8 cellular contexts compared by ENCODE assay signal in the genomic region with DNA sequence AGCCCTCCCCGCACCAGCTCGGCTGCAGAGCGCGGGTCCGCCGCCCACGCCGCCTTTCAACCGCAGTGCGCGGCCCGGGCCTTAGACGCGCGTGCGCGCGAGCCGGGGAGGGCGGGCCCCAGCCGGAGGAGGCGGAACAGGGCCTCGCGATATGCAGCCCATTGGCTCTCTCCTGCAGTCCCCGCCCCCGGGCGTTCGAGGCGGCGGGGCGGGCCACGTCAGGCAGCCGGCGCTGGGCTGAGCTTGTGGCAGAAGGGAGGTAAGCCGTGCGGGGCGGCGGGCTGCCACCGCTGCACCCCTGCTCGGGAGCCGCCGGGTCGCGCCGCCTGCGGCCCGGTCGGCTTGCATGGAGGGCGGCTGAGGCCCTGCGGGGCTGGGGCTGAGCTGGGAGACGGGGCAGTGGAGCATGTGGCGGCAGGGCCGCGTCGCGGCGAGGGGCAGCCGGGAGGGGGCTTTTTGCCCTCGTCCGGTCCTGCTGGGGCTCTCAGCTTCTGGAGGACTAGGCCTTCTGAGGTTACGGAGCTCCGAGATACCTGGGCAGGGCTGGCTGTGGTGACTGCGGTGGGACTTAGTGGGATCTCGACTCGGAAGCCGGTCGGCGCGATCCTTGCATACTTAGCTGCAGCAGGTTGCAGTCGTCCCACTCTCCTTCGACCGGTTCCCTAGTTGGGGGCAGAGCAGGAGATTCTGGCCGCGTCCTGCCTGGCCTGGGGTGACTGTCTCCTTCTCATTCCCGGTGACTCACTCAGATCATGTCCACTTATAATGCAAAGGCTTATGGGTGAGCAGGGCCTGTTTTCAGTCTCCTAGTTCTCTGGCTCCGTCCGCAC. TPM values are rescaled to one million over a fixed set of nuclear protein-coding genes. Genes with fewer than 3 reads are reported as not detected.
DNase-seq lines count a peak whose midpoint lies in the region; ATAC-seq and TF ChIP-seq lines count a peak whose summit lies in the region.

A gene with protein sequence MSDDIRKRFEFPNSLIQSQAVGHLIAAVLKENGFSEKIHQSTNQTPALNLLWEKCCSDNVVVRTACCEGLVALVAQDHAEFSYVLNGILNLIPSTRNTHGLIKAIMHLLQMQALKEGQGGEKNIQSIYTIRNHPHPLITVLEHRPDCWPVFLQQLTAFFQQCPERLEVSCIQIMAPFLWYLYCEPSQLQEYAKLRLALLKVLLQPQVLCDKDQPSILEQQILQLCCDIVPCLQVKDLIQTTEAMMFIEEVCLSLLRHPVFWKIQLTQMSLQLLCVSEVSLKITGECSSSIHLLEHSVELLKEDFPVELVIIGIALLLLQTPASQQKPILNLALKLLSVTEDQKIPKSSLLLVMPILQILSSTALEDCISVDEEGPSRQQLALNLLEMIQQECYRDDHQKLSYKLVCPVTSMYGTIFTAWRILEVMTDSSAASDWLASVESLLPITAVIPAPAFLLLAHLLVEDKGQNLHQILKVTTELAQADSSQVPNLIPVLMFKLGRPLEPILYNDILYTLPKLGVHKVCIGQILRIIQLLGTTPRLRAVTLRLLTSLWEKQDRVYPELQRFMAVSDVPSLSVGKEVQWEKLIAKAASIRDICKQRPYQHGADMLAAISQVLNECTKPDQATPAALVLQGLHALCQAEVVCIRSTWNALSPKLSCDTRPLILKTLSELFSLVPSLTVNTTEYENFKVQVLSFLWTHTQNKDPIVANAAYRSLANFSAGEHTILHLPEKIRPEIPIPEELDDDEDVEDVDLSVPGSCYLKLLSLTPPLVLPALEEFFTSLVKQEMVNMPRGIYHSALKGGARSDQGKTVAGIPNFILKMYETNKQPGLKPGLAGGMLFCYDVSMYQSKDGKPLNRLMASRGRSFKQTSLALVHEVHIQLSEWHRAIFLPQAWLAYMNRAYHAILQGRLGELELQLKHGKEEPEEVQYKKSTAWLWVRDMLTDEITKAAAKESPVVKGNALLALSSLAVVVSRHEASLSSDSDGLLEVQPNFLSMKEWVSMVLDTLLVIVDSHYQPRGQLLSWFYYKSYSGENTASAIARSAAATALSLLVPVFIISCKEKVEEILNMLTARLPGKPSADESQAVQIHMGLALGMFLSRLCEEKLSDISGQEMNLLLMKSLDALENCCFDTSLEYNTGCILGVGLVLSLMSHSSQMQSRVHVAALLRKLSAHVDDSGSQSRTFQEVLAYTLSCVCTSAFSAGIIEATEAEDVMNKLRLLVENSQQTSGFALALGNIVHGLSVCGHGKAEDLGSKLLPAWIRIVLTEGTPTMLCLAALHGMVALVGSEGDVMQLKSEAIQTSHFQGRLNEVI (N-terminal part only) (plus strand): TSS at position 225 of the 830 bp plus-strand sequence. CDS start 31,095 bp downstream, outside the sequence.

- intact Hi-C loops in left lung (cut with DNase I), result no loop called here

- H3K4me1 ChIP-seq in left lung, result peaks cover 15 to 36% of the 10 kb centered on the region in 2 donors

- H3K27me3 ChIP-seq in left lung, result no peaks in the 10 kb centered on the region

- peak within 1 kb of the TSS; percentile 90 to 93 for H3K4me3 ChIP-seq in left lung

- H3K36me3 ChIP-seq in left lung, result no peaks in the 10 kb centered on the region

- TF ChIP-seq CTCF in left lung (IDR thresholded peaks at IDR 0.05), result peak in 1 of 2 donors; percentile 23

- peak; percentile 99 for DNase-seq in AG20443 (ENCODE audit: low spot score)
- peak; percentile 88 for DNase-seq in NCI-H460 (ENCODE audit: extremely low read depth, low read depth)
- DNase-seq in activated CD4-positive, alpha-beta T cell treated with anti-CD3 and anti-CD28 coated beads, Interleukin-2, amount 50 U/mL, for 1 hour, result peak; percentile 94
- peak; percentile 95 for DNase-seq in dedifferentiated amniotic fluid mesenchymal stem cell (ENCODE audit: extremely low spot score)
- DNase-seq in left lung, result peak; percentile 97 to 99
- peak; percentile 93 for DNase-seq in stimulated activated CD4-positive, alpha-beta T cell treated with anti-CD3 and anti-CD28 coated beads, Interleukin-2, amount 100 ng/mL, for 48 hours

- peak within 1 kb of the TSS; percentile 95 to 97 for H3K27ac ChIP-seq in left lung

- ATAC-seq in GM19043 (IDR thresholded peaks at IDR 0.05; ENCODE audit: low read depth, unreplicated experiment) (peak; percentile 97), HG03378 (IDR thresholded peaks at IDR 0.05; ENCODE audit: unreplicated experiment) (peak; percentile 88), left lung (peak; percentile 98)

- H3K9me3 ChIP-seq in left lung, result no peaks in the 10 kb centered on the region

RNA-seq across cellular contexts. Expression of the gene that starts here (rescaled TPM):
- 20.0 and 22.9 TPM in 2 replicates for total RNA-seq in NCI-H460 (2014; rRNA removed; shearing (Covaris generic))
- 18.8 and 23.2 TPM in 2 replicates for polyA plus RNA-seq in NCI-H460 (2014; cell fraction: nucleus; rRNA removed)
- total RNA-seq in left lung, result 10 to 100 TPM; 39.8 to 43.1 TPM

Comparison
In these comparisons a context has a peak if more than half of its experiments do, and no peak if none do; other contexts are left out.
1. Peak in every context shown above with its lines: DNase-seq, ATAC-seq, H3K4me3 ChIP-seq and H3K27ac ChIP-seq.